ENCODE assay signal across 8 cellular contexts in the genomic region with DNA sequence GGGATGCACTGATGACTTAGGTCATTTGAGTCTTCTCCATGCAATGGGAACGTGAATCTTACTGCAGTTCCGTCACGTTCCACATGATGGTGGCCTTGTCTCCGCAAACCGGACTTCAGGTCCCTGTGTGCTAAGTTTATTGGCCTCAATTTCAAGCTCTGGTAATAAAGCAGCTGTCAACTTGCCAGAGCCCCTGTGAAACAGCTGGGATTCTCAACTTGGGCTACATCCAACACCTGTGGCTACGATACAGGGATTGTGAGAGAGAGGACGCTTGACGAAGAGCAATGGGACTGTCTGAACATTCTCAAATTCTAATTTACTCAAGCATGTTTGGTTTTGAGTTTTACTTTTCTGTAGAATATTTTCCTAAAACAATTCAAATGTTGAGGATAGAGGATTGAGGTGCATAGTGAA.
A peak's percentile ranks its signal among the peaks of the same experiment; 100 is the strongest.
DNase-seq lines count a peak whose midpoint lies in the region; ATAC-seq, FAIRE-seq and TF ChIP-seq lines count a peak whose summit lies in the region.

No MANE protein-coding gene starts in this region.

- H3K9ac ChIP-seq in GM12878 (ENCODE audit: control insufficient read depth, insufficient read depth, low read length), result no peak overlapping the region

- ATAC-seq in GM18867 (IDR thresholded peaks at IDR 0.05; ENCODE audit: unreplicated experiment), result peak; percentile 50
- ATAC-seq in GM12878, result peak; percentile 72
- no peak for ATAC-seq in HG03135 (IDR thresholded peaks at IDR 0.05; ENCODE audit: unreplicated experiment)

- no peak for FAIRE-seq in GM12878 (lab: Jason Lieb, UNC)

- H4K20me1 ChIP-seq in GM12878 (ENCODE audit: control insufficient read depth, insufficient read depth), result no peaks in the 10 kb centered on the region

- 29% methylated on average over 8 of the region's 8 CpGs for WGBS in GM12878 (ENCODE audit: insufficient coverage, insufficient replicate concordance, low lambda C conversion rate, missing lambda C conversion rate)
- 13% methylated on average over 8 of the region's 8 CpGs for WGBS in suprapubic skin

- no peak overlapping the region for H2AFZ ChIP-seq in GM12878 (ENCODE audit: control insufficient read depth, low read depth, low read length)

- POLR2A ChIA-PET in GM12878 (lab: Charles Lee), result no interaction called here

- no peak overlapping the region for H3K27ac ChIP-seq in GM12878 (ENCODE audit: control insufficient read depth, insufficient read depth)
- H3K27ac ChIP-seq in suprapubic skin, result no peak overlapping the region

- no peak for TF ChIP-seq POLR2A in GM12878 (IDR thresholded peaks at IDR 0.05; ENCODE audit: low read depth, low read length)
- no peak for TF ChIP-seq POLR2A in suprapubic skin (IDR thresholded peaks at IDR 0.05)

- RAD21 ChIA-PET in GM12878 (lab: Charles Lee; ENCODE audit: unreplicated experiment), result no interaction called here

- SMC1A ChIA-PET in GM12878 (lab: Charles Lee; ENCODE audit: uncharacterized antibody, unreplicated experiment), result interaction anchor here (0.7 to 1.0 kb wide), 2 partner anchors 173 to 423 kb away, joined by 3 to 5 read pairs; no protein-coding TSS in a partner anchor

- no peak overlapping the region for H3K4me2 ChIP-seq in GM12878 (ENCODE audit: control insufficient read depth, insufficient read depth)

- H3K4me1 ChIP-seq in GM12878 (ENCODE audit: control insufficient read depth, insufficient read depth, low read length) (no peaks in the 10 kb centered on the region), suprapubic skin (no peaks in the 10 kb centered on the region)

- TF ChIP-seq EP300 in GM12878 (IDR thresholded peaks at IDR 0.05; ENCODE audit: borderline replicate concordance in 1 of 2, control insufficient read depth in 1 of 2, low read depth in 2 of 2, low read length in 2 of 2) (no peak), suprapubic skin (IDR thresholded peaks at IDR 0.05) (no peak)

- H3K36me3 ChIP-seq in GM12878 (ENCODE audit: control insufficient read depth in 2 of 2, insufficient read depth in 2 of 2, low read length in 1 of 2) (no peaks in the 10 kb centered on the region), suprapubic skin (no peaks in the 10 kb centered on the region)

- TF ChIP-seq CTCF in GM12878 (IDR thresholded peaks at IDR 0.05 in 2 of 3, conservative IDR thresholded peaks at IDR 0.05 in 1 of 3; ENCODE audit: control insufficient read depth in 2 of 3, extremely low read depth in 1 of 3, insufficient read depth in 1 of 3, low read depth in 3 of 3, low read length in 3 of 3) (peak in 2 of 3 experiments; percentile 25 to 42; a peak in 4 of 6 replicates), suprapubic skin (IDR thresholded peaks at IDR 0.05) (peak; percentile 11 to 35), GM20000 (IDR thresholded peaks at IDR 0.05; ENCODE audit: extremely low read depth, missing control alignments) (no peak)

- in situ Hi-C loops in GM12878 (cut with MboI), result loop anchor here (25.0 kb wide), 1 partner anchor 418 kb away; no protein-coding TSS in a partner anchor

- no peak overlapping the region for H3K4me3 ChIP-seq in GM12878
- H3K4me3 ChIP-seq in suprapubic skin, result no peak overlapping the region

- intact Hi-C loops in GM12878 (cut with micrococcal nuclease; ENCODE audit: unreplicated experiment), result loop anchor here (2.0 to 5.0 kb wide), 2 partner anchors 286 to 423 kb away; no protein-coding TSS in a partner anchor

- CTCF ChIA-PET in GM12878 (lab: Yijun Ruan, JAX), result interaction anchor here (0.5 to 1.5 kb wide), 8 partner anchors 10 to 1864 kb away, joined by 3 to 5 read pairs (median 4); no protein-coding TSS in a partner anchor

- no peaks in the 10 kb centered on the region for H3K27me3 ChIP-seq in GM12878 (replicated peaks in 1 of 2; ENCODE audit: control insufficient read depth in 2 of 2, insufficient read depth in 2 of 2, low read length in 1 of 2)
- no peaks in the 10 kb centered on the region for H3K27me3 ChIP-seq in suprapubic skin

- H3K79me2 ChIP-seq in GM12878 (ENCODE audit: control insufficient read depth, insufficient read depth, low read length), result no peaks in the 10 kb centered on the region

- BruUV-seq in GM12878 (replicated peaks; lab: Mats Ljungman, UMichigan), result no TSS peak

- DNase-seq in NCI-H2227 (lab: John Stamatoyannopoulos, UW; ENCODE audit: unreplicated experiment) (peak; percentile 76), GM12878 (ENCODE audit: low read depth, low spot score) (no peak), iPS DF 4.7 (ENCODE audit: extremely low read depth, low spot score) (peak; percentile 75), suprapubic skin (ENCODE audit: low spot score in 2 of 2) (no peak), GM20000 (ENCODE audit: low spot score) (no peak)
- no peak for DNase-seq in stimulated activated CD4-positive, alpha-beta T cell treated with anti-CD3 and anti-CD28 coated beads, Interleukin-4, amount 100 ng/mL, for 1 hour

- TF ChIP-seq RAD21 in GM12878 (IDR thresholded peaks at IDR 0.05; ENCODE audit: insufficient read depth, low read depth, low read length), result peak; percentile 43; the same call in 1 of the 2 replicates

- H3K9me3 ChIP-seq in GM12878 (replicated peaks; ENCODE audit: control insufficient read depth, insufficient read depth, low read length) (no peaks in the 10 kb centered on the region), suprapubic skin (no peaks in the 10 kb centered on the region)

TF ChIP-seq in GM12878, 131 proteins besides CTCF, POLR2A, EP300 and RAD21:
- peak; percentile 31; the same call in 1 of the 2 replicates for TF ChIP-seq SMC3 (IDR thresholded peaks at IDR 0.05; ENCODE audit: borderline replicate concordance, low read length)
- TF ChIP-seq JUND (IDR thresholded peaks at IDR 0.05; ENCODE audit: low read depth, low read length), result no peak

Comparison
In these comparisons a context has a peak if more than half of its experiments do, and no peak if none do; other contexts are left out.
1. DNase-seq: peak in NCI-H2227 (single experiment) and iPS DF 4.7 (single experiment); none in GM12878 (single experiment), suprapubic skin (0 of 2), GM20000 (single experiment) and stimulated activated CD4-positive, alpha-beta T cell treated with anti-CD3 and anti-CD28 coated beads, Interleukin-4, amount 100 ng/mL, for 1 hour (single experiment).